In genomic region chr1:47722909-47723580, GRCh38 we compare ENCODE assay signal across 27 cellular contexts.
DNase-seq lines count a peak whose midpoint lies in the region; FAIRE-seq and TF ChIP-seq lines count a peak whose summit lies in the region.
"Had no signal": no experiment of that assay in that cellular context is flagged by ENCODE, and none has a peak within 500 bp of the region (broad histone marks: within the 10 kb centered on the region; RNA-seq: fewer than 3 reads in every experiment).

No MANE protein-coding gene starts in this region.

- H2AFZ ChIP-seq in SK-N-SH (ENCODE audit: low read depth), result no peak overlapping the region

- no peak overlapping the region for H3K4me2 ChIP-seq in SK-N-SH
- H3K4me2 ChIP-seq: KMS-11 had no signal

- H3K36me3 Mint-ChIP-seq in Calu3 (ENCODE audit: insufficient read depth, unreplicated experiment), result no peaks in the 10 kb centered on the region
- H3K36me3 Mint-ChIP-seq: CD8-positive, alpha-beta T cell; IgD-negative memory B cell had no signal

- H3K27me3 ChIP-seq in Peyer's patch (peaks cover 0 to 7% of the 10 kb centered on the region in 2 donors), small intestine (ENCODE audit: control insufficient read depth in 2 of 2, insufficient read depth in 2 of 2, low read length in 2 of 2) (peaks cover 0 to 3% of the 10 kb centered on the region in 2 donors), SK-N-SH (ENCODE audit: insufficient read depth) (peaks cover 47% of the 10 kb centered on the region)

- H4K20me1 ChIP-seq in SK-N-SH (ENCODE audit: insufficient read depth), result no peaks in the 10 kb centered on the region

- H3K27ac Mint-ChIP-seq in Calu3 (ENCODE audit: unreplicated experiment), result no peak overlapping the region
- H3K27ac Mint-ChIP-seq: B cell; CD8-positive, alpha-beta T cell; IgD-negative memory B cell had no signal

- intact Hi-C loops in Calu3 (cut with micrococcal nuclease; ENCODE audit: unreplicated experiment), result no loop called here

- no peak for TF ChIP-seq POLR2A in Peyer's patch (IDR thresholded peaks at IDR 0.05)

- BruUV-seq in Calu3 (replicated peaks; lab: Mats Ljungman, UMichigan), result no TSS peak

- peaks cover 10% of the 10 kb centered on the region for H3K4me1 Mint-ChIP-seq in Calu3 (ENCODE audit: low read depth, unreplicated experiment)

- CTCF ChIA-PET in Calu3 (lab: Charles Lee) (interaction anchor here (0.5 kb wide), 1 partner anchor 256 kb away, joined by 3 read pairs; no protein-coding TSS in a partner anchor), SK-N-SH (lab: Yijun Ruan, JAX) (interaction anchor here (0.9 to 37.6 kb wide), 8 partner anchors 10 to 339 kb away, joined by 3 to 1422 read pairs (median 4); partner anchors contain the start of genes FOXD2 and FOXE3)

- H3F3A ChIP-seq in SK-N-SH (replicated peaks; ENCODE audit: insufficient read depth), result no peaks in the 10 kb centered on the region

- H3K27ac ChIP-seq in Peyer's patch (no peak overlapping the region), small intestine (ENCODE audit: low read depth in 1 of 2, low read length in 1 of 2) (no peak overlapping the region), SK-N-SH (ENCODE audit: low read depth in 2 of 2, low read length in 1 of 2) (no peak overlapping the region)
- H3K27ac ChIP-seq: C4-2B, KMS-11 had no signal

- POLR2A ChIA-PET in SK-N-SH (lab: Yijun Ruan, JAX), result no interaction called here

- no peak overlapping the region for H3K9ac ChIP-seq in SK-N-SH
- H3K9ac ChIP-seq: KMS-11 had no signal

- TF ChIP-seq EP300 in SK-N-SH (IDR thresholded peaks at IDR 0.05; ENCODE audit: borderline replicate concordance in 1 of 2, low read depth in 1 of 2, low read length in 1 of 2), result no peak

- H3K27me3 Mint-ChIP-seq in Calu3 (ENCODE audit: unreplicated experiment), result peaks cover 64% of the 10 kb centered on the region

- H3K79me2 ChIP-seq in SK-N-SH (ENCODE audit: insufficient read depth), result no peaks in the 10 kb centered on the region

- H3K4me3 ChIP-seq in Peyer's patch (no peak overlapping the region), small intestine (ENCODE audit: low read depth in 1 of 2, low read length in 2 of 2) (no peak overlapping the region), SK-N-SH (ENCODE audit: low read depth in 2 of 2, low read length in 1 of 2) (no peak overlapping the region)

- H3K9me2 ChIP-seq in SK-N-SH, result no peaks in the 10 kb centered on the region

- H3K4me1 ChIP-seq in Peyer's patch (peaks cover 0 to 51% (median 1%) of the 10 kb centered on the region in 4 donors), small intestine (ENCODE audit: control insufficient read depth in 2 of 2, insufficient read depth in 1 of 2, low read depth in 1 of 2, low read length in 1 of 2) (peaks cover 0 to 3% of the 10 kb centered on the region in 2 donors), SK-N-SH (ENCODE audit: control insufficient read depth in 1 of 2, insufficient read depth in 2 of 2, low read depth in 1 of 2, low read length in 1 of 2) (peaks cover 0 to 9% of the 10 kb centered on the region in 2 experiments; a peak in 1 of 4 replicates)

- FAIRE-seq in small intestine (lab: Jason Lieb, UNC) (no peak), urothelium cell line (lab: Jason Lieb, UNC) (no peak)
- FAIRE-seq: GM12891, H1 had no signal

- DNase-seq in Calu3, result peak; percentile 23
- peak in 2 of 3 donors; percentile 72 to 73 for DNase-seq in Peyer's patch
- DNase-seq in mesenteric fat pad (ENCODE audit: low spot score), result peak; percentile 77
- peak; percentile 52 for DNase-seq in small intestine
- no peak for DNase-seq in SK-N-SH
- DNase-seq in urothelium cell line (ENCODE audit: low spot score), result no peak
- no peak for DNase-seq in pons (ENCODE audit: low spot score)
- DNase-seq: Caco-2; CD8-positive, alpha-beta T cell; DMS 273 treated with DMSO at 0.1 percent for 48 hours; DMS79 treated with DMSO at 0.1 percent for 48 hours; GF-D8; NCI-H1092 treated with DMSO at 0.1 percent for 48 hours; NCI-H1436; NCI-H187; NCI-H2081 treated with DMSO at 0.1 percent for 48 hours; NCI-H2171 treated with DMSO at 0.1 percent for 48 hours; NCI-H345; NCI-H510A treated with DMSO at 0.1 percent for 48 hours; PC-3; Right ventricle myocardium superior had no signal

- no peaks in the 10 kb centered on the region for H3K9me3 Mint-ChIP-seq in Calu3 (ENCODE audit: low read depth, unreplicated experiment)
- H3K9me3 Mint-ChIP-seq: CD8-positive, alpha-beta T cell; IgD-negative memory B cell had no signal

- no peaks in the 10 kb centered on the region for H3K36me3 ChIP-seq in Peyer's patch
- H3K36me3 ChIP-seq in small intestine (ENCODE audit: control insufficient read depth in 2 of 2, insufficient read depth in 2 of 2, low read length in 2 of 2), result no peaks in the 10 kb centered on the region
- no peaks in the 10 kb centered on the region for H3K36me3 ChIP-seq in SK-N-SH (replicated peaks in 1 of 2; ENCODE audit: control insufficient read depth in 1 of 2, insufficient read depth in 2 of 2, low read length in 1 of 2)

- no peak overlapping the region for H3K4me3 Mint-ChIP-seq in Calu3 (ENCODE audit: low read depth, unreplicated experiment)
- H3K4me3 Mint-ChIP-seq: B cell; CD8-positive, alpha-beta T cell had no signal

- H3K9me3 ChIP-seq in Peyer's patch (no peaks in the 10 kb centered on the region), small intestine (ENCODE audit: control insufficient read depth, low read depth) (no peaks in the 10 kb centered on the region), SK-N-SH (no peaks in the 10 kb centered on the region)
- H3K9me3 ChIP-seq: Caco-2 had no signal

- TF ChIP-seq CTCF in Calu3 (IDR thresholded peaks at IDR 0.05; ENCODE audit: unreplicated experiment) (no peak), Peyer's patch (IDR thresholded peaks at IDR 0.05) (no peak), SK-N-SH (IDR thresholded peaks at IDR 0.05) (no peak)

- no peak for TF ChIP-seq RAD21 in SK-N-SH (IDR thresholded peaks at IDR 0.05; ENCODE audit: low read length)

- WGBS in small intestine, 3 donors, result 43 to 64% (median 43%) methylated on average over 11 of the region's 11 CpGs
- WGBS in SK-N-SH (ENCODE audit: low lambda C conversion rate), result 40% methylated on average over 9 of the region's 11 CpGs

TF ChIP-seq in SK-N-SH, 30 proteins besides CTCF, POLR2A, EP300 and RAD21:
- TF ChIP-seq MEF2A (IDR thresholded peaks at IDR 0.05; ENCODE audit: borderline replicate concordance, low read depth) (no peak), ELF1 (IDR thresholded peaks at IDR 0.05) (no peak), POLR2AphosphoS5 (IDR thresholded peaks at IDR 0.05; ENCODE audit: low read depth, low read length) (no peak), RCOR1 (IDR thresholded peaks at IDR 0.05; ENCODE audit: low read length) (no peak), USF1 (IDR thresholded peaks at IDR 0.05; ENCODE audit: borderline replicate concordance, low read depth) (no peak), RFX5 (IDR thresholded peaks at IDR 0.05; ENCODE audit: low read length) (no peak), SIN3A (IDR thresholded peaks at IDR 0.05; ENCODE audit: borderline replicate concordance, low read depth, low read length) (no peak)
TF ChIP-seq in SK-N-SH: peak in this region for 0.

Comparison
In these comparisons a context has a peak if more than half of its experiments do, and no peak if none do; other contexts are left out.
1. DNase-seq: peak in Calu3 (single experiment), Peyer's patch (2 of 3), mesenteric fat pad (single experiment) and small intestine (single experiment); none in SK-N-SH (single experiment), urothelium cell line (single experiment) and pons (single experiment).